Comparison of ENCODE assay signal across 9 cellular contexts in the genomic region with DNA sequence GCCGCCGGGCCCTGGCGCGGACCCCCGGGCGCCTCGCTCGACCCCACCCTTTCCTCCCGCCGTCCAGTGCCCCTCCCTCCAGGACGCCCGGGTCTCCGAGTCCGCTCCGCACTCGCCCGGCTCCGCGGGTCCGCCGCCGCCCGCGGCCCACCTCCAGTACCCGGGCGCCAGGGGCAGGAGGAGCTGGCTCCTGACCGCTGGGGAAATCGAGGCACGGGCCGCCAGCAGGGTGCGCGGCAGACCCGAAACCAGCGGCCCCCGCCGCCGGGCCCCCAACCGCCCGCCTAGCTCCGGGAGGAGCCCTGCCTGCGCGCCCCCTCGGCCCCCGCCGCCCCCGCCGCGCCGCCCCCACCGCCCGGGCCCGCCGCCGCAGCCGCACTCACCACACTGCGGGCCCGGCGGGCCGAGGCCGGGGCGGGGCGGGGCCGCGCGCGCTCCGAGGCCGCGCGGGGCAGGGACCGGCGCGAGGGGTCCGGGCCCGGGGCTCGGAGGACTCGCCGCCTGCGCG. TPM values are rescaled to one million over a fixed set of nuclear protein-coding genes. Genes with fewer than 3 reads are reported as not detected.
DNase-seq lines count a peak whose midpoint lies in the region; ATAC-seq and TF ChIP-seq lines count a peak whose summit lies in the region.
"Had no signal": no experiment of that assay in that cellular context is flagged by ENCODE, and none has a peak within 500 bp of the region (broad histone marks: within the 10 kb centered on the region; RNA-seq: fewer than 3 reads in every experiment).

No MANE protein-coding gene starts in this region.

- no peaks in the 10 kb centered on the region for H3K27me3 ChIP-seq in BJ (ENCODE audit: control insufficient read depth, insufficient read depth, low read length)
- H3K27me3 ChIP-seq in MG63, result no peaks in the 10 kb centered on the region

- CTCF ChIA-PET in BJ (lab: Yijun Ruan, JAX), result interaction anchor here (0.6 to 1.4 kb wide), 4 partner anchors 9 to 94 kb away, joined by 3 to 8 read pairs (median 3); a partner anchor contains a TSS

- peaks cover 23% of the 10 kb centered on the region for H3K4me1 Mint-ChIP-seq in nephron

- no peaks in the 10 kb centered on the region for H3K9me3 ChIP-seq in MG63

- no peaks in the 10 kb centered on the region for H3K27me3 Mint-ChIP-seq in nephron (ENCODE audit: low read depth)

- H3K4me3 Mint-ChIP-seq in nephron, result peak overlapping the region; percentile 70 to 84 (median 79)

- H3K36me3 Mint-ChIP-seq in nephron (ENCODE audit: low read depth), result no peaks in the 10 kb centered on the region

- H3K9me3 Mint-ChIP-seq in nephron, result no peaks in the 10 kb centered on the region

- H3K36me3 ChIP-seq in BJ (ENCODE audit: control insufficient read depth, insufficient read depth, low read length) (peaks cover 5% of the 10 kb centered on the region), MG63 (peaks cover 6% of the 10 kb centered on the region)

- H3K4me3 ChIP-seq in BJ (ENCODE audit: low read depth, low read length) (peak overlapping the region; percentile 90), MG63 (peak overlapping the region; percentile 79)

- H3K27ac Mint-ChIP-seq in nephron, result no peak overlapping the region

- POLR2A ChIA-PET in BJ (lab: Charles Lee), result no interaction called here

- no peak for DNase-seq in BJ (ENCODE audit: low read depth)
- no peak for DNase-seq in MG63
- peak; percentile 25 for DNase-seq in dermis blood vessel endothelial cell
- no peak for DNase-seq in NCI-H1694 treated with DMSO at 0.1 percent for 48 hours (lab: John Stamatoyannopoulos, UW)
- DNase-seq in iPS-NIHi11 (ENCODE audit: low spot score), result no peak

- no peak for TF ChIP-seq CTCF in BJ (IDR thresholded peaks at IDR 0.05; ENCODE audit: insufficient read depth, low read depth, low read length)
- no peak for TF ChIP-seq CTCF in nephron (IDR thresholded peaks at IDR 0.05; ENCODE audit: unreplicated experiment in 3 of 3)

- ATAC-seq in GM19452 (IDR thresholded peaks at IDR 0.05; ENCODE audit: unreplicated experiment) (peak; percentile 18), HG02588 (IDR thresholded peaks at IDR 0.05; ENCODE audit: unreplicated experiment) (no peak)

RNA-seq across cellular contexts. Expression of a gene that starts 0.3 kb away (rescaled TPM):
- polyA plus RNA-seq in BJ (2011; rRNA removed), result 12.2 and 20.6 TPM in 2 replicates
- 6.6 and 6.7 TPM in 2 replicates for polyA minus RNA-seq in BJ (2011; rRNA and poly(A)+ RNA removed)
- total RNA-seq in MG63 (2014; rRNA removed; shearing (Covaris generic); ENCODE audit: low replicate concordance), result 11.8 and 14.9 TPM in 2 replicates
- 19.7 and 22.4 TPM in 2 replicates for total RNA-seq in dermis blood vessel endothelial cell

RNA-seq across cellular contexts. Expression of a gene that starts 9.2 kb away (rescaled TPM):
- polyA plus RNA-seq in BJ (2011; rRNA removed), result 5.2 and 8.4 TPM in 2 replicates
- 22.0 and 32.1 TPM in 2 replicates for polyA minus RNA-seq in BJ (2011; rRNA and poly(A)+ RNA removed)
- 22.1 and 25.9 TPM in 2 replicates for total RNA-seq in MG63 (2014; rRNA removed; shearing (Covaris generic); ENCODE audit: low replicate concordance)
- total RNA-seq in dermis blood vessel endothelial cell, result 17.3 and 21.1 TPM in 2 replicates

RNA-seq across cellular contexts. Expression of a gene that starts 9.9 kb away (rescaled TPM):
- polyA plus RNA-seq in BJ (2011; rRNA removed), result 156 and 245 TPM in 2 replicates
- 76.0 and 115 TPM in 2 replicates for polyA minus RNA-seq in BJ (2011; rRNA and poly(A)+ RNA removed)
- total RNA-seq in MG63 (2014; rRNA removed; shearing (Covaris generic); ENCODE audit: low replicate concordance), result 253 and 283 TPM in 2 replicates
- 59.4 and 97.8 TPM in 2 replicates for total RNA-seq in dermis blood vessel endothelial cell

RNA-seq across cellular contexts. Expression of a gene that starts 16.0 kb away (rescaled TPM):
- polyA plus RNA-seq in BJ (2011; rRNA removed), result 24.5 and 44.2 TPM in 2 replicates
- polyA minus RNA-seq in BJ (2011; rRNA and poly(A)+ RNA removed), result 19.1 and 25.7 TPM in 2 replicates
- total RNA-seq in MG63 (2014; rRNA removed; shearing (Covaris generic); ENCODE audit: low replicate concordance), result 24.6 and 47.0 TPM in 2 replicates
- total RNA-seq in dermis blood vessel endothelial cell, result 41.0 and 80.1 TPM in 2 replicates

RNA-seq across cellular contexts. Expression of a gene that starts 19.8 kb away (rescaled TPM):
- polyA plus RNA-seq in BJ (2011; rRNA removed), result not detected in 2 replicates
- not detected in 2 replicates for polyA minus RNA-seq in BJ (2011; rRNA and poly(A)+ RNA removed)
- total RNA-seq in MG63 (2014; rRNA removed; shearing (Covaris generic); ENCODE audit: low replicate concordance), result not detected in 2 replicates
- total RNA-seq in dermis blood vessel endothelial cell, result not detected in 2 replicates
- total RNA-seq: HT1080 had no signal
